In genomic region chr2:106885326-106885725, GRCh38 we compare ENCODE assay signal across 12 cellular contexts. TPM values are rescaled to one million over a fixed set of nuclear protein-coding genes. Genes with fewer than 3 reads are reported as not detected.
DNase-seq lines count a peak whose midpoint lies in the region.
"Had no signal": no experiment of that assay in that cellular context is flagged by ENCODE, and none has a peak within 500 bp of the region (broad histone marks: within the 10 kb centered on the region; RNA-seq: fewer than 3 reads in every experiment).

No MANE protein-coding gene starts in this region.

- peak overlapping the region; percentile 77; the same call in 1 of the 2 replicates for H3K4me3 ChIP-seq in iPS-18c (ENCODE audit: insufficient read depth, low read depth, low read length)
- H3K4me3 ChIP-seq in skeletal muscle cell (ENCODE audit: low read depth, low read length): peak overlapping the region; percentile 55
- H3K4me3 ChIP-seq: HAP-1 had no signal

- no peaks in the 10 kb centered on the region for H3K9me3 ChIP-seq in iPS-18c (ENCODE audit: control insufficient read depth, insufficient read depth, low read length)
- H3K9me3 ChIP-seq: HAP-1, transverse colon had no signal

- DNase-seq in NCI-H1105 treated with DMSO at 0.1 percent for 48 hours (lab: John Stamatoyannopoulos, UW) (peak; percentile 60), NCI-H1105 (lab: John Stamatoyannopoulos, UW) (no peak), astrocyte of the hippocampus (ENCODE audit: low read depth, low spot score) (peak; percentile 51), skeletal muscle cell (ENCODE audit: low read depth) (no peak), AG20443 (ENCODE audit: low spot score) (no peak), dermis blood vessel endothelial cell (no peak), NCI-H524 (lab: John Stamatoyannopoulos, UW) (no peak)
- DNase-seq: activated CD4-positive, CD25-positive, alpha-beta regulatory T cell treated with anti-CD3 and anti-CD28 coated beads, Interleukin-2, amount 50 U/mL, for 72 hours; transverse colon had no signal

RNA-seq across cellular contexts. Expression of gene ST6GAL2, which starts 0.6 kb away (rescaled TPM):
- total RNA-seq in dermis blood vessel endothelial cell: 0.28 TPM in 1 of 2 replicates, not detected in the other
- total RNA-seq: A172 had no signal

Comparison
In these comparisons a context has a peak if more than half of its experiments do, and no peak if none do; other contexts are left out.
1. DNase-seq: peak in NCI-H1105 treated with DMSO at 0.1 percent for 48 hours (single experiment) and astrocyte of the hippocampus (single experiment); none in NCI-H1105 (single experiment), skeletal muscle cell (single experiment), AG20443 (single experiment), dermis blood vessel endothelial cell (single experiment) and NCI-H524 (0 of 2).